Comparison of ENCODE assay signal across 25 cellular contexts in genomic region chr1:2477309-2477708, GRCh38. TPM values are rescaled to one million over a fixed set of nuclear protein-coding genes. Genes with fewer than 3 reads are reported as not detected.
"Had no signal": no experiment of that assay in that cellular context is flagged by ENCODE, and none has a peak within 500 bp of the region (broad histone marks: within the 10 kb centered on the region; RNA-seq: fewer than 3 reads in every experiment).

No MANE protein-coding gene starts in this region.

- H3K27me3 ChIP-seq: Peyer's patch had no signal

- H3K36me3 ChIP-seq: Peyer's patch had no signal

- DNase-seq: activated B cell treated with CpG ODN at 0.5 μM for 24 hours; activated CD4-positive, alpha-beta memory T cell treated with anti-CD3 and anti-CD28 coated beads for 36 hours; activated CD4-positive, alpha-beta T cell treated with anti-CD3 and anti-CD28 coated beads, Interleukin-2, amount 10 ng/mL, durations not matched to agents 7 days and 5 days; activated CD8-positive, alpha-beta memory T cell treated with anti-CD3 and anti-CD28 coated beads for 24 hours; activated gamma-delta T cell treated with Interleukin-2 at 50 U/mL for 16 hours; activated naive CD4-positive, alpha-beta T cell treated with anti-CD3 and anti-CD28 coated beads, Interleukin-2, amount 50 U/mL, for 16 hours; activated T-cell treated with anti-CD3 and anti-CD28 coated beads, Interleukin-2, amount 50 U/mL, for 72 hours; aorta; central memory CD4-positive, alpha-beta T cell; cortex of kidney; Karpas-422; NCI-H1105 treated with DMSO at 0.1 percent for 48 hours; NCI-H1436 treated with DMSO at 0.1 percent for 48 hours; NCI-H187 treated with DMSO at 0.1 percent for 48 hours; NCI-H2081 treated with DMSO at 0.1 percent for 48 hours; NCI-H446; NCI-H526; NCI-H774; NK-92 treated with Interleukin-12 subunit alpha and Interleukin-12 subunit beta, amount 100 ng/mL, for 24 hours; OCI-M1; Peyer's patch; SHP77 had no signal

- H3K4me3 ChIP-seq: Peyer's patch had no signal

- H3K9me3 ChIP-seq: Peyer's patch had no signal

RNA-seq across cellular contexts. Expression of gene PLCH2, which starts 1.2 kb away (rescaled TPM):
- total RNA-seq: SK-MEL-5 had no signal
- polyA plus RNA-seq: aorta had no signal

RNA-seq across cellular contexts. Expression of gene HES5, which starts 52.8 kb away (rescaled TPM):
- total RNA-seq: activated B cell treated with CpG ODN at 0.5 μM for 24 hours; activated CD4-positive, alpha-beta T cell treated with anti-CD3 and anti-CD28 coated beads, Interleukin-2, amount 10 ng/mL, durations not matched to agents 7 days and 5 days; activated T-helper 2 cell treated with anti-CD3 and anti-CD28 coated beads, Interferon-gamma antibody, Interleukin-2, Interleukin-4, amounts not matched to agents 10 μg/mL and 5 μg/mL and 100 μg/mL, durations not matched to agents 14 hours and 24 hours and 36 hours; chondrocyte; SK-MEL-5 had no signal
- polyA plus RNA-seq: aorta had no signal
